18 cellular contexts compared by ENCODE assay signal in the genomic region with DNA sequence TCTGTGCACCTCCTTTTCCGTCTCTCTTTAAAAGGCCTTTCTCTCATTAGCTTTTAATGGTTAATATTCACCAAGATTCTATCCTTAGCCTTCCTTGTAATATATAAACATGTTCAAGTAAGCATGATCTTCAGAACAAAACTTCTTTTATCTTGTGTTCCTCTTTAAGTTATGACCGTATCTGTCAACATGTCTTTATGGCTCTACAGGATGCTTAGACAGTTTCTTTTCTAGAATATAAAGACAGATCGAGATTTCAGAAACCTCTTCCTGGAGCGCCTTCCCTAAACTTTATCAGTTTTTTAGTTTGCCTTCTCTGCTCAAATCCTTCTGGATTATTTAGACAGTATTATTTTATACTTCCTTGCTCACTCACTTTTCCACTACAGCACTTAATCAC. TPM values are rescaled to one million over a fixed set of nuclear protein-coding genes. Genes with fewer than 3 reads are reported as not detected.
DNase-seq lines count a peak whose midpoint lies in the region; ATAC-seq, FAIRE-seq and TF ChIP-seq lines count a peak whose summit lies in the region.
"Had no signal": no experiment of that assay in that cellular context is flagged by ENCODE, and none has a peak within 500 bp of the region (broad histone marks: within the 10 kb centered on the region; RNA-seq: fewer than 3 reads in every experiment).

No MANE protein-coding gene starts in this region.

- H3K9me3 Mint-ChIP-seq in CD8-positive, alpha-beta memory T cell, result peaks cover 0 to 1% (median 0%) of the 10 kb centered on the region in 5 donors
- H3K9me3 Mint-ChIP-seq in immature natural killer cell, result no peaks in the 10 kb centered on the region
- H3K9me3 Mint-ChIP-seq: activated naive CD4-positive, alpha-beta T cell treated with anti-CD3 and anti-CD28 coated beads for 36 hours had no signal

- intact Hi-C loops in OCI-LY7 (cut with micrococcal nuclease; ENCODE audit: unreplicated experiment) (no loop called here), pancreas (cut with DNase I) (no loop called here)

- DNase-seq in CD8-positive, alpha-beta memory T cell, result no peak
- DNase-seq in OCI-LY7 (ENCODE audit: low spot score) (no peak), immature natural killer cell (no peak), brain microvascular endothelial cell (no peak), pancreas (no peak)
- DNase-seq in activated CD4-positive, CD25-positive, alpha-beta regulatory T cell (lab: John Stamatoyannopoulos, UW), result no peak
- DNase-seq: activated naive CD4-positive, alpha-beta T cell treated with anti-CD3 and anti-CD28 coated beads for 36 hours; dermis blood vessel endothelial cell; left ventricle myocardium inferior; MG63; NCI-H446 treated with DMSO at 0.1 percent for 48 hours; posterior cingulate gyrus had no signal

- H3K27ac ChIP-seq in CD8-positive, alpha-beta memory T cell (ENCODE audit: low read depth, low read length), result no peak overlapping the region
- H3K27ac ChIP-seq in OCI-LY7 (ENCODE audit: low read depth, low read length, poor library complexity, severe bottlenecking) (no peak overlapping the region), brain microvascular endothelial cell (no peak overlapping the region), pancreas (no peak overlapping the region)
- H3K27ac ChIP-seq: left ventricle myocardium inferior, skin epidermis had no signal

- peaks cover 71 to 90% (median 86%) of the 10 kb centered on the region in 3 donors for H3K4me1 Mint-ChIP-seq in CD8-positive, alpha-beta memory T cell
- peaks cover 57 to 90% of the 10 kb centered on the region in 2 donors for H3K4me1 Mint-ChIP-seq in immature natural killer cell

- FAIRE-seq in pancreas (lab: Jason Lieb, UNC), result no peak
- FAIRE-seq: G401.6 had no signal

- peak overlapping the region; percentile 29; the same call in 1 of the 2 replicates for H3K4me2 ChIP-seq in OCI-LY7 (ENCODE audit: low read length)

- peaks cover 44% of the 10 kb centered on the region for H3K4me1 ChIP-seq in CD8-positive, alpha-beta memory T cell (ENCODE audit: insufficient read depth, low read length)
- H3K4me1 ChIP-seq in OCI-LY7 (ENCODE audit: insufficient read depth, low read length, poor library complexity, severe bottlenecking) (peaks cover 33% of the 10 kb centered on the region), pancreas (peaks cover 0 to 4% (median under 1%) of the 10 kb centered on the region in 3 donors)

- in situ Hi-C loops in brain microvascular endothelial cell (cut with HindIII; ENCODE audit: low pct_ligation_motif_present, low sequenced_read_pairs), result no loop called here

- ATAC-seq in GM18867 (IDR thresholded peaks at IDR 0.05; ENCODE audit: unreplicated experiment) (peak; percentile 36), HG03342 (IDR thresholded peaks at IDR 0.05; ENCODE audit: unreplicated experiment) (no peak), pancreas (no peak)
- ATAC-seq: HCT116 had no signal

- H4K20me1 ChIP-seq in OCI-LY7 (ENCODE audit: insufficient read depth, low read length), result peaks cover 29% of the 10 kb centered on the region; the same call in 1 of the 2 replicates

- H3K9me2 ChIP-seq in OCI-LY7 (ENCODE audit: insufficient read depth, low read length), result no peaks in the 10 kb centered on the region

- H3K27ac Mint-ChIP-seq in CD8-positive, alpha-beta memory T cell, result peak overlapping the region; percentile 9 to 72 (median 54)
- peak overlapping the region in 5 of 6 donors; percentile 14 to 49 (median 31) for H3K27ac Mint-ChIP-seq in immature natural killer cell
- H3K27ac Mint-ChIP-seq: activated naive CD4-positive, alpha-beta T cell treated with anti-CD3 and anti-CD28 coated beads for 36 hours had no signal

- H3K4me3 Mint-ChIP-seq in CD8-positive, alpha-beta memory T cell, result peak overlapping the region in 2 of 7 donors; percentile 4 to 15
- no peak overlapping the region for H3K4me3 Mint-ChIP-seq in immature natural killer cell
- H3K4me3 Mint-ChIP-seq: activated naive CD4-positive, alpha-beta T cell treated with anti-CD3 and anti-CD28 coated beads for 36 hours had no signal

- no peaks in the 10 kb centered on the region for H3K36me3 ChIP-seq in CD8-positive, alpha-beta memory T cell (ENCODE audit: insufficient read depth, low read length)
- H3K36me3 ChIP-seq in OCI-LY7 (ENCODE audit: insufficient read depth, low read length), result peaks cover 37% of the 10 kb centered on the region
- peaks cover 7% of the 10 kb centered on the region for H3K36me3 ChIP-seq in brain microvascular endothelial cell (replicated peaks)
- H3K36me3 ChIP-seq in pancreas, result no peaks in the 10 kb centered on the region

- H3K36me3 Mint-ChIP-seq in CD8-positive, alpha-beta memory T cell, result peaks cover 6 to 16% (median 9%) of the 10 kb centered on the region in 3 donors
- H3K36me3 Mint-ChIP-seq in immature natural killer cell, result peaks cover 0 to 9% (median 3%) of the 10 kb centered on the region in 3 donors

- peaks cover 97% of the 10 kb centered on the region for H3K79me2 ChIP-seq in OCI-LY7 (ENCODE audit: insufficient read depth, low read depth, low read length)

- BruUV-seq in OCI-LY7 (replicated peaks; lab: Mats Ljungman, UMichigan), result no TSS peak

- POLR2A ChIA-PET in CD8-positive, alpha-beta memory T cell (lab: Charles Lee), result no interaction called here
- POLR2A ChIA-PET in OCI-LY7 (lab: Charles Lee), result interaction anchor here (0.9 to 1.2 kb wide), 2 partner anchors 51 to 56 kb away, joined by 3 to 6 read pairs; no protein-coding TSS in a partner anchor

- WGBS in pancreas, 2 donors, result 87 to 89% methylated on average over 4 of the region's 4 CpGs

- H3K27me3 ChIP-seq in CD8-positive, alpha-beta memory T cell (ENCODE audit: insufficient read depth, low read length, poor library complexity, severe bottlenecking), result no peaks in the 10 kb centered on the region
- H3K27me3 ChIP-seq in brain microvascular endothelial cell (replicated peaks), result no peaks in the 10 kb centered on the region
- H3K27me3 ChIP-seq in pancreas, result no peaks in the 10 kb centered on the region
- H3K27me3 ChIP-seq: MG63 had no signal

- H3K4me3 ChIP-seq in CD8-positive, alpha-beta memory T cell (ENCODE audit: low read length), result no peak overlapping the region
- H3K4me3 ChIP-seq in OCI-LY7 (ENCODE audit: low read depth, low read length, poor library complexity, severe bottlenecking), result no peak overlapping the region
- no peak overlapping the region for H3K4me3 ChIP-seq in brain microvascular endothelial cell (ENCODE audit: low read depth, low read length)
- H3K4me3 ChIP-seq in pancreas, result no peak overlapping the region
- H3K4me3 ChIP-seq: left ventricle myocardium inferior, MG63, skin epidermis had no signal

- H3K27me3 Mint-ChIP-seq in CD8-positive, alpha-beta memory T cell, result no peaks in the 10 kb centered on the region
- peaks cover 0 to 2% (median 0%) of the 10 kb centered on the region in 3 donors for H3K27me3 Mint-ChIP-seq in immature natural killer cell (ENCODE audit: low read depth in 3 of 3)
- H3K27me3 Mint-ChIP-seq: brain had no signal

- CTCF ChIA-PET in CD8-positive, alpha-beta memory T cell (lab: Charles Lee), result no interaction called here
- CTCF ChIA-PET in OCI-LY7 (lab: Charles Lee; ENCODE audit: unreplicated experiment), result no interaction called here

- no peak overlapping the region for H2AFZ ChIP-seq in OCI-LY7 (ENCODE audit: low read length)

- H3K9me3 ChIP-seq in CD8-positive, alpha-beta memory T cell (ENCODE audit: low read length), result no peaks in the 10 kb centered on the region
- H3K9me3 ChIP-seq in OCI-LY7 (ENCODE audit: low read length), result peaks cover 8% of the 10 kb centered on the region; the same call in 1 of the 2 replicates
- H3K9me3 ChIP-seq in pancreas, result no peaks in the 10 kb centered on the region
- H3K9me3 ChIP-seq: left ventricle myocardium inferior had no signal

- TF ChIP-seq CTCF in OCI-LY7 (conservative IDR thresholded peaks at IDR 0.05; ENCODE audit: low read length) (no peak), brain microvascular endothelial cell (IDR thresholded peaks at IDR 0.05; ENCODE audit: low read depth, low read length, missing control alignments) (no peak), pancreas (IDR thresholded peaks at IDR 0.05) (no peak)

RNA-seq across cellular contexts. Expression of a gene that starts 7.2 kb away (rescaled TPM):
- total RNA-seq in CD8-positive, alpha-beta memory T cell, result 10 to 100 TPM; 74.6 to 82.7 TPM
- 128 TPM for polyA plus RNA-seq in CD8-positive, alpha-beta memory T cell
- total RNA-seq in OCI-LY7 (2014; rRNA removed; shearing (Covaris generic)), result 70.4 and 72.4 TPM in 2 replicates
- total RNA-seq in OCI-LY7 (2022) (77.0 and 83.3 TPM in 2 replicates), pancreas (10 to 100 TPM; 14.0 to 31.3 (median 22.7) TPM)
- polyA plus RNA-seq in immature natural killer cell (100 to 1,000 TPM; 105 to 151 (median 149) TPM), pancreas (1 to 10 TPM; 4.3 to 5.1 TPM)

RNA-seq across cellular contexts. Expression of a gene that starts 7.4 kb away (rescaled TPM):
- 100 to 1,000 TPM; 106 to 110 TPM for total RNA-seq in CD8-positive, alpha-beta memory T cell
- polyA plus RNA-seq in CD8-positive, alpha-beta memory T cell, result 54.4 TPM
- 28.6 and 32.7 TPM in 2 replicates for total RNA-seq in OCI-LY7 (2014; rRNA removed; shearing (Covaris generic))
- total RNA-seq in OCI-LY7 (2022) (82.5 TPM in 2 replicates), pancreas (10 to 100 TPM; 14.8 to 26.8 (median 17.8) TPM)
- polyA plus RNA-seq in immature natural killer cell (100 to 1,000 TPM in 2 of 3 donors, 10 to 100 TPM in 1; 95.6 to 149 (median 111) TPM), pancreas (10 to 100 TPM in 1 of 2 donors, 1 to 10 TPM in 1; 9.8 to 13.5 TPM)

RNA-seq across cellular contexts. Expression of a gene that starts 38.6 kb away (rescaled TPM):
- total RNA-seq in CD8-positive, alpha-beta memory T cell, result 10 to 100 TPM; 47.1 to 49.6 TPM
- polyA plus RNA-seq in CD8-positive, alpha-beta memory T cell, result 13.2 TPM
- 10.6 and 11.0 TPM in 2 replicates for total RNA-seq in OCI-LY7 (2014; rRNA removed; shearing (Covaris generic))
- 21.9 and 24.0 TPM in 2 replicates for total RNA-seq in OCI-LY7 (2022)
- 10 to 100 TPM; 12.6 to 21.2 (median 17.5) TPM for polyA plus RNA-seq in immature natural killer cell
- total RNA-seq in pancreas, result 10 to 100 TPM in 1 of 6 donors, 1 to 10 TPM in 5; 4.1 to 12.9 (median 7.6) TPM
- polyA plus RNA-seq in pancreas, result 1 to 10 TPM; 5.2 to 5.3 TPM

RNA-seq across cellular contexts. Expression of a gene that starts 55.2 kb away (rescaled TPM):
- 10 to 100 TPM; 59.8 to 63.8 TPM for total RNA-seq in CD8-positive, alpha-beta memory T cell
- polyA plus RNA-seq in CD8-positive, alpha-beta memory T cell, result 58.5 TPM
- 12.9 and 25.9 TPM in 2 replicates for total RNA-seq in OCI-LY7 (2014; rRNA removed; shearing (Covaris generic))
- total RNA-seq in OCI-LY7 (2022), result 47.9 and 50.0 TPM in 2 replicates
- polyA plus RNA-seq in immature natural killer cell, result 100 to 1,000 TPM in 1 of 3 donors, 10 to 100 TPM in 2; 64.6 to 107 (median 67.7) TPM
- total RNA-seq in pancreas, result 10 to 100 TPM; 19.1 to 33.7 (median 24.6) TPM
- 1 to 10 TPM; 3.4 to 6.6 TPM for polyA plus RNA-seq in pancreas
